In the genomic region with DNA sequence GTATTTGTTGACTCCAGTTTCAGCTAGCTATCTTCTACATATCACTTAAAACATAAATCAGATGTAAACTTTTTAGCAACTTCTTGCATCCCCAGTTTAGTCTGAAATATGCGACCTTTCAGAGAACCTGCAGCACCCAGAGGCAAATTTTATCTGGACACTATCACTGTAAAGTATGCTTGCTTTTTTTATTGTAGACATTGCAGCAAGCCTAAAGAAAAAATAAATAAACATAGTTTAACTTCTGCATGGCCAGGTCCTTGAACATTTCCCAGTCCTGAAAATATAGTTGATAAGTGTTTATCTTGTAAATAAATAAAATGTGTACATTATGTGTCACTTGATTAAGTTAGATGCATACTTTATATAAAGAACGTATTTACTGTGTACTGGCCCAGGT, we compare ENCODE assay signal across 22 cellular contexts.
DNase-seq lines count a peak whose midpoint lies in the region; ATAC-seq and TF ChIP-seq lines count a peak whose summit lies in the region.
"Had no signal": no experiment of that assay in that cellular context is flagged by ENCODE, and none has a peak within 500 bp of the region (broad histone marks: within the 10 kb centered on the region; RNA-seq: fewer than 3 reads in every experiment).

No MANE protein-coding gene starts in this region.

- WGBS in SK-N-SH (ENCODE audit: low lambda C conversion rate): 52% methylated on average over 2 of the region's 2 CpGs

- H3K4me3 ChIP-seq in SK-N-SH (ENCODE audit: low read depth in 2 of 2, low read length in 1 of 2) (no peak overlapping the region), OCI-LY1 (ENCODE audit: low read depth, low read length, poor library complexity, severe bottlenecking) (no peak overlapping the region), SU-DHL-6 (ENCODE audit: insufficient read depth, low read length, poor library complexity, severe bottlenecking) (no peak overlapping the region)
- H3K4me3 ChIP-seq: A549; BLaER1 treated with 17β-estradiol and CSF1 and Interleukin-3, amounts not matched to agents 10 nM and 100 nM; GM12878 had no signal

- POLR2A ChIA-PET in SK-N-SH (lab: Yijun Ruan, JAX): no interaction called here

- H3K9me3 ChIP-seq in SK-N-SH (no peaks in the 10 kb centered on the region), OCI-LY1 (ENCODE audit: low read length) (no peaks in the 10 kb centered on the region), SU-DHL-6 (ENCODE audit: insufficient read depth, low read length) (no peaks in the 10 kb centered on the region)
- H3K9me3 ChIP-seq: A549; BLaER1 treated with 17β-estradiol and CSF1 and Interleukin-3, amounts not matched to agents 10 nM and 100 nM; Caco-2 had no signal

- DNase-seq in SK-N-SH (no peak), NCI-H187 treated with DMSO at 0.1 percent for 48 hours (lab: John Stamatoyannopoulos, UW) (no peak), DMS153 (lab: John Stamatoyannopoulos, UW) (no peak), HuH-7.5 (ENCODE audit: low spot score) (no peak)
- DNase-seq: AML-193; Caco-2; Calu3; CD4-positive, alpha-beta T cell; CD8-positive, alpha-beta T cell; DMS53; DMS79; DND-41; EL; GDM1 had no signal

- TF ChIP-seq EP300 in SK-N-SH (IDR thresholded peaks at IDR 0.05; ENCODE audit: borderline replicate concordance in 1 of 2, low read depth in 1 of 2, low read length in 1 of 2): peak in 1 of 2 experiments; percentile 21; a peak in 1 of 4 replicates

- no peak for ATAC-seq in SK-N-SH treated with all-trans-retinoic acid at 6 μM for 48 hours
- ATAC-seq: A549; CD8-positive, alpha-beta T cell; GM12878 had no signal

- H3K27ac ChIP-seq in SK-N-SH (ENCODE audit: low read depth in 2 of 2, low read length in 1 of 2) (peak overlapping the region in 1 of 2 experiments; percentile 83; a peak in 1 of 4 replicates), OCI-LY1 (ENCODE audit: low read depth, low read length, poor library complexity, severe bottlenecking) (no peak overlapping the region), SU-DHL-6 (ENCODE audit: low read depth, low read length) (no peak overlapping the region)
- H3K27ac ChIP-seq: 22Rv1; A549; BLaER1 treated with 17β-estradiol and CSF1 and Interleukin-3, amounts not matched to agents 10 nM and 100 nM; C4-2B had no signal

- no peak for TF ChIP-seq RAD21 in SK-N-SH (IDR thresholded peaks at IDR 0.05; ENCODE audit: low read length)

- H3K4me1 ChIP-seq in SK-N-SH (ENCODE audit: control insufficient read depth in 1 of 2, insufficient read depth in 2 of 2, low read depth in 1 of 2, low read length in 1 of 2): peaks cover 0 to 7% of the 10 kb centered on the region in 2 experiments; a peak in 1 of 4 replicates
- peaks cover 38% of the 10 kb centered on the region for H3K4me1 ChIP-seq in OCI-LY1 (ENCODE audit: insufficient read depth, low read length, severe bottlenecking)
- H3K4me1 ChIP-seq: A549 had no signal

- H2AFZ ChIP-seq in SK-N-SH (ENCODE audit: low read depth): peak overlapping the region; percentile 4; the same call in 1 of the 2 replicates
- H2AFZ ChIP-seq in OCI-LY1 (ENCODE audit: low read length): peak overlapping the region; percentile 38; the same call in 1 of the 2 replicates
- peak overlapping the region; percentile 71 for H2AFZ ChIP-seq in SU-DHL-6 (ENCODE audit: low read depth, low read length, severe bottlenecking)

- H4K20me1 ChIP-seq in SK-N-SH (ENCODE audit: insufficient read depth) (no peaks in the 10 kb centered on the region), OCI-LY1 (ENCODE audit: insufficient read depth, low read length) (no peaks in the 10 kb centered on the region), SU-DHL-6 (ENCODE audit: low read depth, low read length) (no peaks in the 10 kb centered on the region)
- H4K20me1 ChIP-seq: BLaER1 treated with 17β-estradiol and CSF1 and Interleukin-3, amounts not matched to agents 10 nM and 100 nM had no signal

- H3K9ac ChIP-seq in SK-N-SH: no peak overlapping the region
- no peak overlapping the region for H3K9ac ChIP-seq in OCI-LY1 (ENCODE audit: low read length)
- H3K9ac ChIP-seq in SU-DHL-6 (ENCODE audit: low read length): no peak overlapping the region
- H3K9ac ChIP-seq: BLaER1 treated with 17β-estradiol and CSF1 and Interleukin-3, amounts not matched to agents 10 nM and 100 nM had no signal

- CTCF ChIA-PET in SK-N-SH (lab: Yijun Ruan, JAX): no interaction called here

- H3K9me2 ChIP-seq in SK-N-SH (no peaks in the 10 kb centered on the region), OCI-LY1 (ENCODE audit: low read depth, low read length) (no peaks in the 10 kb centered on the region), SU-DHL-6 (replicated peaks; ENCODE audit: insufficient read depth, low read length) (no peaks in the 10 kb centered on the region)

- H3K36me3 ChIP-seq in SK-N-SH (replicated peaks in 1 of 2; ENCODE audit: control insufficient read depth in 1 of 2, insufficient read depth in 2 of 2, low read length in 1 of 2) (no peaks in the 10 kb centered on the region), OCI-LY1 (ENCODE audit: insufficient read depth, low read length) (no peaks in the 10 kb centered on the region), SU-DHL-6 (ENCODE audit: low read length) (peaks cover 4% of the 10 kb centered on the region; the same call in 1 of the 2 replicates)
- H3K36me3 ChIP-seq: BLaER1 treated with 17β-estradiol and CSF1 and Interleukin-3, amounts not matched to agents 10 nM and 100 nM had no signal

- TF ChIP-seq CTCF in SK-N-SH (IDR thresholded peaks at IDR 0.05) (no peak), OCI-LY1 (IDR thresholded peaks at IDR 0.05; ENCODE audit: low read length) (no peak), SU-DHL-6 (IDR thresholded peaks at IDR 0.05; ENCODE audit: insufficient read depth, low read length, poor library complexity, severe bottlenecking) (no peak)

- H3K4me2 ChIP-seq in SK-N-SH (no peak overlapping the region), OCI-LY1 (ENCODE audit: low read length) (no peak overlapping the region), SU-DHL-6 (ENCODE audit: low read depth, low read length, poor library complexity, severe bottlenecking) (no peak overlapping the region)
- H3K4me2 ChIP-seq: A549; BLaER1 treated with 17β-estradiol and CSF1 and Interleukin-3, amounts not matched to agents 10 nM and 100 nM had no signal

- no peaks in the 10 kb centered on the region for H3K79me2 ChIP-seq in SK-N-SH (ENCODE audit: insufficient read depth)
- H3K79me2 ChIP-seq in OCI-LY1 (ENCODE audit: insufficient read depth, low read length): no peaks in the 10 kb centered on the region
- H3K79me2 ChIP-seq in SU-DHL-6 (ENCODE audit: insufficient read depth, low read length): no peaks in the 10 kb centered on the region

- H3F3A ChIP-seq in SK-N-SH (replicated peaks; ENCODE audit: insufficient read depth) (no peaks in the 10 kb centered on the region), OCI-LY1 (ENCODE audit: insufficient read depth, low read length) (no peaks in the 10 kb centered on the region; the same call in 1 of the 2 replicates), SU-DHL-6 (ENCODE audit: insufficient read depth) (no peaks in the 10 kb centered on the region)

- H3K27me3 ChIP-seq in SK-N-SH (ENCODE audit: insufficient read depth): no peaks in the 10 kb centered on the region
- no peaks in the 10 kb centered on the region for H3K27me3 ChIP-seq in OCI-LY1 (ENCODE audit: insufficient read depth, low read length)
- no peaks in the 10 kb centered on the region for H3K27me3 ChIP-seq in SU-DHL-6 (ENCODE audit: low read length)
- H3K27me3 ChIP-seq: BLaER1 treated with 17β-estradiol and CSF1 and Interleukin-3, amounts not matched to agents 10 nM and 100 nM had no signal

TF ChIP-seq in SK-N-SH, 30 proteins besides CTCF, POLR2A, EP300 and RAD21:
- TF ChIP-seq RCOR1 (IDR thresholded peaks at IDR 0.05; ENCODE audit: low read length): 0 out of 2 replicates have a peak, but pooled peaks have one; percentile 6
- no peak for TF ChIP-seq TEAD4 (IDR thresholded peaks at IDR 0.05; ENCODE audit: borderline replicate concordance, insufficient read depth)

TF ChIP-seq in SK-N-SH treated with all-trans-retinoic acid at 6 μM for 48 hours, 23 proteins besides CTCF, POLR2A, EP300 and RAD21:
- TF ChIP-seq ZFP3 (CRISPR knock-in tag; IDR thresholded peaks at IDR 0.05): no peak
- no peak for TF ChIP-seq OSR1 (CRISPR knock-in tag; IDR thresholded peaks at IDR 0.05)
- no peak for TF ChIP-seq CSDC2 (CRISPR knock-in tag; IDR thresholded peaks at IDR 0.05)
- TF ChIP-seq ZNF8 (CRISPR knock-in tag; IDR thresholded peaks at IDR 0.05): no peak
- no peak for TF ChIP-seq ISL1 (CRISPR knock-in tag; IDR thresholded peaks at IDR 0.05)
- TF ChIP-seq BACH2 (CRISPR knock-in tag; IDR thresholded peaks at IDR 0.05; ENCODE audit: borderline replicate concordance): no peak
- TF ChIP-seq ZFP30 (CRISPR knock-in tag; IDR thresholded peaks at IDR 0.05): no peak
- TF ChIP-seq GLIS3 (CRISPR knock-in tag; IDR thresholded peaks at IDR 0.05): no peak
- TF ChIP-seq ZNF70 (CRISPR knock-in tag; IDR thresholded peaks at IDR 0.05): no peak
- no peak for TF ChIP-seq ARNTL (CRISPR knock-in tag; IDR thresholded peaks at IDR 0.05; ENCODE audit: borderline replicate concordance, low read depth)
- no peak for TF ChIP-seq TOX (CRISPR knock-in tag; IDR thresholded peaks at IDR 0.05; ENCODE audit: borderline replicate concordance)
TF ChIP-seq in SK-N-SH treated with all-trans-retinoic acid at 6 μM for 48 hours: peak in this region for 0.

Comparison
In these comparisons a context has a peak if more than half of its experiments do, and no peak if none do; other contexts are left out.
1. H2AFZ ChIP-seq: peak in every context shown above with its lines; median percentile 71 in SU-DHL-6; 38 in OCI-LY1; 4 in SK-N-SH.